8 cellular contexts compared by ENCODE assay signal in genomic region chr22:42444060-42444904, GRCh38. TPM values are rescaled to one million over a fixed set of nuclear protein-coding genes. Genes with fewer than 3 reads are reported as not detected.
DNase-seq lines count a peak whose midpoint lies in the region; ATAC-seq and TF ChIP-seq lines count a peak whose summit lies in the region.

No MANE protein-coding gene starts in this region.

- H3K4me2 ChIP-seq in OCI-LY7 (ENCODE audit: low read length): peak overlapping the region; percentile 85

- intact Hi-C loops in OCI-LY7 (cut with micrococcal nuclease; ENCODE audit: unreplicated experiment): loop anchor here (5.0 kb wide), 3 partner anchors 108 to 497 kb away; partner anchors contain the start of genes CENPM, POLDIP3 and SERHL2

- H4K20me1 ChIP-seq in OCI-LY7 (ENCODE audit: insufficient read depth, low read length): no peaks in the 10 kb centered on the region

- peaks cover 20% of the 10 kb centered on the region for H3K4me1 ChIP-seq in CD8-positive, alpha-beta memory T cell (ENCODE audit: insufficient read depth, low read length)
- peaks cover 64% of the 10 kb centered on the region for H3K4me1 ChIP-seq in OCI-LY7 (ENCODE audit: insufficient read depth, low read length, poor library complexity, severe bottlenecking)
- peaks cover 8 to 9% of the 10 kb centered on the region in 2 donors for H3K4me1 ChIP-seq in esophagus (ENCODE audit: control insufficient read depth in 2 of 2, insufficient read depth in 2 of 2, low read length in 1 of 2)
- H3K4me1 ChIP-seq in mucosa of stomach (ENCODE audit: control insufficient read depth, insufficient read depth, low read length): peaks cover 28% of the 10 kb centered on the region

- H3K27me3 ChIP-seq in CD8-positive, alpha-beta memory T cell (ENCODE audit: insufficient read depth, low read length, poor library complexity, severe bottlenecking): no peaks in the 10 kb centered on the region
- H3K27me3 ChIP-seq in esophagus (ENCODE audit: control insufficient read depth in 1 of 2, insufficient read depth in 2 of 2, low read length in 2 of 2): no peaks in the 10 kb centered on the region
- H3K27me3 ChIP-seq in mucosa of stomach (ENCODE audit: control insufficient read depth, insufficient read depth, low read length): no peaks in the 10 kb centered on the region

- peak overlapping the region; percentile 38 for H3K9ac ChIP-seq in mucosa of stomach (ENCODE audit: low read length)

- CTCF ChIA-PET in CD8-positive, alpha-beta memory T cell (lab: Charles Lee): interaction anchor here (0.6 to 3.5 kb wide), 20 partner anchors 10 to 778 kb away, joined by 3 to 29 read pairs (median 4); partner anchors contain the start of genes NDUFA6, NFAM1 and SMDT1
- CTCF ChIA-PET in OCI-LY7 (lab: Charles Lee; ENCODE audit: unreplicated experiment): interaction anchor here (0.9 to 1.2 kb wide), 2 partner anchors 30 to 147 kb away, joined by 3 to 4 read pairs; no protein-coding TSS in a partner anchor

- no peaks in the 10 kb centered on the region for H3K9me2 ChIP-seq in OCI-LY7 (ENCODE audit: insufficient read depth, low read length)

- no peaks in the 10 kb centered on the region for H3K9me3 Mint-ChIP-seq in CD8-positive, alpha-beta memory T cell
- H3K9me3 Mint-ChIP-seq in activated T-cell treated with anti-CD3 and anti-CD28 coated beads, Interleukin-2, amount 50 U/mL, for 24 hours: no peaks in the 10 kb centered on the region

- peaks cover 15 to 21% (median 18%) of the 10 kb centered on the region in 3 donors for H3K4me1 Mint-ChIP-seq in CD8-positive, alpha-beta memory T cell
- peaks cover 36% of the 10 kb centered on the region for H3K4me1 Mint-ChIP-seq in activated T-cell treated with anti-CD3 and anti-CD28 coated beads, Interleukin-2, amount 50 U/mL, for 24 hours (ENCODE audit: low read depth)

- TF ChIP-seq CTCF in OCI-LY7 (conservative IDR thresholded peaks at IDR 0.05; ENCODE audit: low read length): peak; percentile 83

- no peaks in the 10 kb centered on the region for H3K36me3 ChIP-seq in CD8-positive, alpha-beta memory T cell (ENCODE audit: insufficient read depth, low read length)
- H3K36me3 ChIP-seq in OCI-LY7 (ENCODE audit: insufficient read depth, low read length) (peaks cover 5% of the 10 kb centered on the region; the same call in 1 of the 2 replicates), esophagus (ENCODE audit: control insufficient read depth in 2 of 2, insufficient read depth in 2 of 2, low read length in 1 of 2) (no peaks in the 10 kb centered on the region), mucosa of stomach (ENCODE audit: control insufficient read depth, insufficient read depth, low read length) (no peaks in the 10 kb centered on the region)

- peaks cover 4% of the 10 kb centered on the region; the same call in 1 of the 2 replicates for H3K79me2 ChIP-seq in OCI-LY7 (ENCODE audit: insufficient read depth, low read depth, low read length)

- no TSS peak for BruUV-seq in OCI-LY7 (replicated peaks; lab: Mats Ljungman, UMichigan)

- H2AFZ ChIP-seq in OCI-LY7 (ENCODE audit: low read length): peak overlapping the region; percentile 88

- H3K27ac Mint-ChIP-seq in CD8-positive, alpha-beta memory T cell: peak overlapping the region; percentile 76 to 96 (median 90)
- peak overlapping the region; percentile 87 for H3K27ac Mint-ChIP-seq in activated T-cell treated with anti-CD3 and anti-CD28 coated beads, Interleukin-2, amount 50 U/mL, for 24 hours

- 1% methylated on average over 28 of the region's 28 CpGs for WGBS in esophagus, 2 donors

- DNase-seq in CD8-positive, alpha-beta memory T cell: peak; percentile 63 to 85 (median 77)
- DNase-seq in HS-27A (ENCODE audit: low read depth) (peak; percentile 38), OCI-LY7 (ENCODE audit: low spot score) (peak; percentile 90)
- peak; percentile 84 for DNase-seq in activated T-cell treated with anti-CD3 and anti-CD28 coated beads, Interleukin-2, amount 50 U/mL, for 24 hours
- DNase-seq in stimulated activated CD8-positive, alpha-beta memory T cell treated with anti-CD3 and anti-CD28 coated beads, Interleukin-4, amount 100 ng/mL, for 24 hours (ENCODE audit: low read depth): peak; percentile 56

- H3K36me3 Mint-ChIP-seq in CD8-positive, alpha-beta memory T cell: no peaks in the 10 kb centered on the region
- H3K36me3 Mint-ChIP-seq in activated T-cell treated with anti-CD3 and anti-CD28 coated beads, Interleukin-2, amount 50 U/mL, for 24 hours (ENCODE audit: low read depth): no peaks in the 10 kb centered on the region

- peak overlapping the region; percentile 55 to 91 (median 79) for H3K4me3 Mint-ChIP-seq in CD8-positive, alpha-beta memory T cell
- peak overlapping the region; percentile 49 for H3K4me3 Mint-ChIP-seq in activated T-cell treated with anti-CD3 and anti-CD28 coated beads, Interleukin-2, amount 50 U/mL, for 24 hours

- peaks cover under 1% of the 10 kb centered on the region in 2 donors for H3K27me3 Mint-ChIP-seq in CD8-positive, alpha-beta memory T cell
- no peaks in the 10 kb centered on the region for H3K27me3 Mint-ChIP-seq in activated T-cell treated with anti-CD3 and anti-CD28 coated beads, Interleukin-2, amount 50 U/mL, for 24 hours

- H3K27ac ChIP-seq in CD8-positive, alpha-beta memory T cell (ENCODE audit: low read depth, low read length): peak overlapping the region; percentile 67
- H3K27ac ChIP-seq in OCI-LY7 (ENCODE audit: low read depth, low read length, poor library complexity, severe bottlenecking): peak overlapping the region; percentile 70
- H3K27ac ChIP-seq in esophagus (ENCODE audit: low read depth in 2 of 2, low read length in 1 of 2): peak overlapping the region; percentile 63 to 89

- H3K4me3 ChIP-seq in CD8-positive, alpha-beta memory T cell (ENCODE audit: low read length): peak overlapping the region; percentile 87
- H3K4me3 ChIP-seq in OCI-LY7 (ENCODE audit: low read depth, low read length, poor library complexity, severe bottlenecking) (peak overlapping the region; percentile 65), esophagus (ENCODE audit: low read depth in 1 of 2, low read length in 2 of 2) (peak overlapping the region in 1 of 2 donors; percentile 20), mucosa of stomach (ENCODE audit: low read length) (peak overlapping the region; percentile 6)

- POLR2A ChIA-PET in CD8-positive, alpha-beta memory T cell (lab: Charles Lee): interaction anchor here (0.5 to 2.1 kb wide), 7 partner anchors 37 to 1147 kb away, joined by 3 to 17 read pairs (median 5); partner anchors contain the start of genes NDUFA6 and SMDT1
- POLR2A ChIA-PET in OCI-LY7 (lab: Charles Lee): interaction anchor here (0.6 to 1.5 kb wide), 3 partner anchors 15 to 146 kb away, joined by 3 to 5 read pairs (median 4); no protein-coding TSS in a partner anchor

- no peaks in the 10 kb centered on the region for H3K9me3 ChIP-seq in CD8-positive, alpha-beta memory T cell (ENCODE audit: low read length)
- H3K9me3 ChIP-seq in OCI-LY7 (ENCODE audit: low read length) (no peaks in the 10 kb centered on the region), esophagus (ENCODE audit: control insufficient read depth in 2 of 2, insufficient read depth in 1 of 2, low read depth in 1 of 2, low read length in 1 of 2) (no peaks in the 10 kb centered on the region), mucosa of stomach (ENCODE audit: control insufficient read depth, low read length) (no peaks in the 10 kb centered on the region)

- ATAC-seq in GM18511 (IDR thresholded peaks at IDR 0.05; ENCODE audit: unreplicated experiment): no peak

RNA-seq across cellular contexts. Expression of gene NFAM1, which starts 12.1 kb away (rescaled TPM):
- total RNA-seq in CD8-positive, alpha-beta memory T cell: under 1 TPM; 0.16 to 0.31 TPM
- not detected for polyA plus RNA-seq in CD8-positive, alpha-beta memory T cell
- total RNA-seq in OCI-LY7 (2014; rRNA removed; shearing (Covaris generic)): 0.03 and 0.16 TPM in 2 replicates
- total RNA-seq in OCI-LY7 (2022): 0.88 and 1.1 TPM in 2 replicates
- polyA plus RNA-seq in esophagus: under 1 TPM; 0.24 to 0.28 TPM

Comparison
In these comparisons a context has a peak if more than half of its experiments do, and no peak if none do; other contexts are left out.
1. DNase-seq: peak in every context shown above with its lines; median percentile 90 in OCI-LY7; 84 in activated T-cell treated with anti-CD3 and anti-CD28 coated beads, Interleukin-2, amount 50 U/mL, for 24 hours; 77 in CD8-positive, alpha-beta memory T cell; 56 in stimulated activated CD8-positive, alpha-beta memory T cell treated with anti-CD3 and anti-CD28 coated beads, Interleukin-4, amount 100 ng/mL, for 24 hours; 38 in HS-27A.